22 cellular contexts compared by ENCODE assay signal in genomic region chr2:233271693-233272092, GRCh38. TPM values are rescaled to one million over a fixed set of nuclear protein-coding genes. Genes with fewer than 3 reads are reported as not detected.
A peak's percentile ranks its signal among the peaks of the same experiment; 100 is the strongest.
DNase-seq lines count a peak whose midpoint lies in the region; ATAC-seq and TF ChIP-seq lines count a peak whose summit lies in the region.
"Had no signal": no experiment of that assay in that cellular context is flagged by ENCODE, and none has a peak within 500 bp of the region (broad histone marks: within the 10 kb centered on the region; RNA-seq: fewer than 3 reads in every experiment).

No MANE protein-coding gene starts in this region.

- intact Hi-C loops in activated T-helper 2 cell treated with anti-CD3 and anti-CD28 coated beads, Interferon-gamma antibody, Interleukin-2, Interleukin-4, amounts not matched to agents 10 μg/mL and 5 μg/mL and 100 μg/mL, durations not matched to agents 14 hours and 24 hours and 36 hours (cut with micrococcal nuclease): loop anchor here (10.0 kb wide), 2 partner anchors 143 to 173 kb away; no protein-coding TSS in a partner anchor
- intact Hi-C loops in right lobe of liver (cut with DNase I): no loop called here

- H4K20me1 ChIP-seq in BLaER1: no peaks in the 10 kb centered on the region

- TF ChIP-seq CTCF in right lobe of liver (IDR thresholded peaks at IDR 0.05): no peak

- H3K4me3 Mint-ChIP-seq in CD4-positive, CD25-positive, alpha-beta regulatory T cell: peak overlapping the region; percentile 38 to 83 (median 58)
- no peak overlapping the region for H3K4me3 Mint-ChIP-seq in activated T-helper 2 cell treated with anti-CD3 and anti-CD28 coated beads, Interferon-gamma antibody, Interleukin-2, Interleukin-4, amounts not matched to agents 10 μg/mL and 5 μg/mL and 100 μg/mL, durations not matched to agents 14 hours and 24 hours and 36 hours (ENCODE audit: low read depth)
- H3K4me3 Mint-ChIP-seq: B cell, H9, nephron had no signal

- H3K27ac Mint-ChIP-seq in CD4-positive, CD25-positive, alpha-beta regulatory T cell: peak overlapping the region; percentile 90 to 99 (median 98)
- H3K27ac Mint-ChIP-seq in activated T-helper 2 cell treated with anti-CD3 and anti-CD28 coated beads, Interferon-gamma antibody, Interleukin-2, Interleukin-4, amounts not matched to agents 10 μg/mL and 5 μg/mL and 100 μg/mL, durations not matched to agents 14 hours and 24 hours and 36 hours: peak overlapping the region; percentile 6
- H3K27ac Mint-ChIP-seq: B cell, nephron had no signal

- H3K4me1 Mint-ChIP-seq in CD4-positive, CD25-positive, alpha-beta regulatory T cell: peaks cover 24 to 86% (median 65%) of the 10 kb centered on the region in 4 donors
- H3K4me1 Mint-ChIP-seq in activated T-helper 2 cell treated with anti-CD3 and anti-CD28 coated beads, Interferon-gamma antibody, Interleukin-2, Interleukin-4, amounts not matched to agents 10 μg/mL and 5 μg/mL and 100 μg/mL, durations not matched to agents 14 hours and 24 hours and 36 hours (ENCODE audit: low read depth): peaks cover 62% of the 10 kb centered on the region
- H3K4me1 Mint-ChIP-seq: H9, nephron had no signal

- DNase-seq in CD4-positive, CD25-positive, alpha-beta regulatory T cell: no peak
- no peak for DNase-seq in activated T-helper 2 cell treated with anti-CD3 and anti-CD28 coated beads, Interferon-gamma antibody, Interleukin-2, Interleukin-4, amounts not matched to agents 10 μg/mL and 5 μg/mL and 100 μg/mL, durations not matched to agents 14 hours and 24 hours and 36 hours (ENCODE audit: low spot score)
- no peak for DNase-seq in right lobe of liver
- no peak for DNase-seq in NOMO-1 (lab: John Stamatoyannopoulos, UW; ENCODE audit: unreplicated experiment in 2 of 2)
- DNase-seq in GM03348 (ENCODE audit: low spot score): no peak
- no peak for DNase-seq in NCI-H1930 (lab: John Stamatoyannopoulos, UW)
- DNase-seq: activated T-cell treated with anti-CD3 and anti-CD28 coated beads, Interleukin-2, amount 50 U/mL, for 48 hours; H9; heart right ventricle; NCI-H2029 treated with DMSO at 0.1 percent for 48 hours; small intestine; stimulated activated CD4-positive, alpha-beta T cell treated with anti-CD3 and anti-CD28 coated beads, Interleukin-4, amount 100 ng/mL, for 4 hours had no signal

- H3K4me2 ChIP-seq in BLaER1: no peak overlapping the region

- no peak overlapping the region for H3K4me3 ChIP-seq in BLaER1
- H3K4me3 ChIP-seq in CD4-positive, CD25-positive, alpha-beta regulatory T cell (ENCODE audit: low read depth, low read length): peak overlapping the region; percentile 33
- no peak overlapping the region for H3K4me3 ChIP-seq in right lobe of liver
- H3K4me3 ChIP-seq: heart right ventricle, thoracic aorta had no signal

- no peak for TF ChIP-seq POLR2A in right lobe of liver (IDR thresholded peaks at IDR 0.05)

- H3K27me3 Mint-ChIP-seq in CD4-positive, CD25-positive, alpha-beta regulatory T cell: no peaks in the 10 kb centered on the region
- no peaks in the 10 kb centered on the region for H3K27me3 Mint-ChIP-seq in activated T-helper 2 cell treated with anti-CD3 and anti-CD28 coated beads, Interferon-gamma antibody, Interleukin-2, Interleukin-4, amounts not matched to agents 10 μg/mL and 5 μg/mL and 100 μg/mL, durations not matched to agents 14 hours and 24 hours and 36 hours (ENCODE audit: low read depth)
- H3K27me3 Mint-ChIP-seq: B cell had no signal

- H3K4me1 ChIP-seq in BLaER1 (peaks cover 32% of the 10 kb centered on the region), right lobe of liver (peaks cover 0 to 12% (median 5%) of the 10 kb centered on the region in 4 donors)
- peaks cover 66% of the 10 kb centered on the region for H3K4me1 ChIP-seq in CD4-positive, CD25-positive, alpha-beta regulatory T cell (ENCODE audit: control insufficient read depth, insufficient read depth, low read length, poor library complexity, severe bottlenecking)

- 59% methylated on average over 2 of the region's 2 CpGs for WGBS in right lobe of liver (ENCODE audit: insufficient coverage, low coverage, low lambda C conversion rate, missing lambda C conversion rate)

- peaks cover 62% of the 10 kb centered on the region for H3K36me3 Mint-ChIP-seq in CD4-positive, CD25-positive, alpha-beta regulatory T cell
- peaks cover 93% of the 10 kb centered on the region for H3K36me3 Mint-ChIP-seq in activated T-helper 2 cell treated with anti-CD3 and anti-CD28 coated beads, Interferon-gamma antibody, Interleukin-2, Interleukin-4, amounts not matched to agents 10 μg/mL and 5 μg/mL and 100 μg/mL, durations not matched to agents 14 hours and 24 hours and 36 hours (ENCODE audit: low read depth)

- H3K36me3 ChIP-seq in BLaER1 (peaks cover 97% of the 10 kb centered on the region), right lobe of liver (peaks cover 14 to 55% (median 33%) of the 10 kb centered on the region in 4 donors)
- H3K36me3 ChIP-seq in CD4-positive, CD25-positive, alpha-beta regulatory T cell (ENCODE audit: control insufficient read depth, insufficient read depth, low read length): peaks cover 56% of the 10 kb centered on the region

- H3K27ac ChIP-seq in BLaER1: 0 out of 2 replicates have a peak overlapping the region, but pooled peaks have one; percentile 23
- peak overlapping the region; percentile 94 for H3K27ac ChIP-seq in CD4-positive, CD25-positive, alpha-beta regulatory T cell (ENCODE audit: insufficient read depth, low read length, poor library complexity, severe bottlenecking)
- H3K27ac ChIP-seq in right lobe of liver: peak overlapping the region in 1 of 3 donors; percentile 67
- H3K27ac ChIP-seq: HL-60, thoracic aorta had no signal

- no peak for ATAC-seq in CD4-positive, CD25-positive, alpha-beta regulatory T cell (ENCODE audit: low read depth in 2 of 2)
- ATAC-seq in right lobe of liver (peak; percentile 52 to 76 (median 62)), GM21390 (IDR thresholded peaks at IDR 0.05; ENCODE audit: unreplicated experiment) (no peak)
- ATAC-seq: heart right ventricle had no signal

- H3K9me3 ChIP-seq in BLaER1 (no peaks in the 10 kb centered on the region), right lobe of liver (no peaks in the 10 kb centered on the region)
- H3K9me3 ChIP-seq in CD4-positive, CD25-positive, alpha-beta regulatory T cell (ENCODE audit: control insufficient read depth in 2 of 2, low read length in 2 of 2): no peaks in the 10 kb centered on the region
- H3K9me3 ChIP-seq: heart right ventricle, thoracic aorta had no signal

- no peaks in the 10 kb centered on the region for H3K9me3 Mint-ChIP-seq in CD4-positive, CD25-positive, alpha-beta regulatory T cell
- no peaks in the 10 kb centered on the region for H3K9me3 Mint-ChIP-seq in activated T-helper 2 cell treated with anti-CD3 and anti-CD28 coated beads, Interferon-gamma antibody, Interleukin-2, Interleukin-4, amounts not matched to agents 10 μg/mL and 5 μg/mL and 100 μg/mL, durations not matched to agents 14 hours and 24 hours and 36 hours
- H3K9me3 Mint-ChIP-seq: H9, nephron had no signal

- H3K9ac ChIP-seq in BLaER1: no peak overlapping the region

- H3K27me3 ChIP-seq in BLaER1: no peaks in the 10 kb centered on the region
- H3K27me3 ChIP-seq in CD4-positive, CD25-positive, alpha-beta regulatory T cell (ENCODE audit: control insufficient read depth, insufficient read depth, low read length): no peaks in the 10 kb centered on the region
- no peaks in the 10 kb centered on the region for H3K27me3 ChIP-seq in right lobe of liver
- H3K27me3 ChIP-seq: heart right ventricle had no signal

RNA-seq across cellular contexts. Expression of gene ATG16L1, which starts 20.2 kb away (rescaled TPM):
- total RNA-seq in CD4-positive, CD25-positive, alpha-beta regulatory T cell: 125 TPM
- polyA plus RNA-seq in CD4-positive, CD25-positive, alpha-beta regulatory T cell: 10 to 100 TPM; 15.2 to 23.5 (median 19.0) TPM
- 33.5 and 35.5 TPM in 2 replicates for total RNA-seq in activated T-helper 2 cell treated with anti-CD3 and anti-CD28 coated beads, Interferon-gamma antibody, Interleukin-2, Interleukin-4, amounts not matched to agents 10 μg/mL and 5 μg/mL and 100 μg/mL, durations not matched to agents 14 hours and 24 hours and 36 hours
- total RNA-seq in right lobe of liver: 10 to 100 TPM; 14.7 to 20.2 (median 17.9) TPM

RNA-seq across cellular contexts. Expression of gene SAG, which starts 35.9 kb away (rescaled TPM):
- 1.7 TPM for total RNA-seq in CD4-positive, CD25-positive, alpha-beta regulatory T cell
- not detected for polyA plus RNA-seq in CD4-positive, CD25-positive, alpha-beta regulatory T cell
- total RNA-seq in activated T-helper 2 cell treated with anti-CD3 and anti-CD28 coated beads, Interferon-gamma antibody, Interleukin-2, Interleukin-4, amounts not matched to agents 10 μg/mL and 5 μg/mL and 100 μg/mL, durations not matched to agents 14 hours and 24 hours and 36 hours: 0.05 TPM in 1 of 2 replicates, not detected in the other
- not detected for total RNA-seq in right lobe of liver
- total RNA-seq: chondrocyte, G401, H9, heart right ventricle, NCI-H460, posterior vena cava, thoracic aorta had no signal
- polyA plus RNA-seq: heart right ventricle, small intestine had no signal

Comparison
In these comparisons a context has a peak if more than half of its experiments do, and no peak if none do; other contexts are left out.
1. ATAC-seq: peak in right lobe of liver (4 of 4); none in CD4-positive, CD25-positive, alpha-beta regulatory T cell (0 of 2) and GM21390 (single experiment).